20 cellular contexts compared by ENCODE assay signal in the genomic region with DNA sequence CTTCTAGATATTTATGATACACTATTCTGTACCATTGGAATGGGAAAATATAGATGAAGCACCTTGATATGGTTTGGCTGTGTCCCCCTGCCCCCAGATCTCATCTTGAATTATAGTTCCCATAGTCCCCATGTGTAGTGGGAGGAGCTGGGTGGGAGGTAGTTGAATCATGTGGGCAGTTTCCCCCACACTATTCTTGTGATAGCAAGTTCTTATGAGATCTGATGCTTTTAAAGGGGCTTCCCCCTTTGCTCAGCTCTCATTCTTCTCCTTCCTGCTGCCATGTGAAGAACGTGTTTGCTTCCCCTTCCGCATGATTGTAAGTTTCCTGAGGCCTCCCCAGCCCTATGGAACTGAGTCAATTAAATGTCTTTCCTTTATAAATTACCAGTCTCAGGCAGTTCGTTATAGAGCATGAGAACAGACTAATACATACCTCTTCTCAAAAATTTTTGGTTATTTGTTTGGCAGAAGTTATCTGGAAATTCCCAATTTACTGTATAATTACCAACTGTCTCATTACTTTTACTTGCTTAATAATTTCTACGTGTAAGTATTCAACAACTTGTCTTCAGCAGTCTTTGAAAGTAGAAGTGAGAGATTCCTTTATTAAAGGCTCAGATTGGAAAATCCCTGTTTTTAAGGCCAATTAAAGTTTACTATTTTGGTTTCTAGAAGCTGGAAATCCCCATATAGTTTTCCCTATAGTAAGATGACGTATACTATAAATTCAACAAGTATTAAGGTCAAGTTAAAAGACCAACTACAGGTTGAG.
A peak's percentile ranks its signal among the peaks of the same experiment; 100 is the strongest.
DNase-seq lines count a peak whose midpoint lies in the region; ATAC-seq and TF ChIP-seq lines count a peak whose summit lies in the region.
"Had no signal": no experiment of that assay in that cellular context is flagged by ENCODE, and none has a peak within 500 bp of the region (broad histone marks: within the 10 kb centered on the region; RNA-seq: fewer than 3 reads in every experiment).

No MANE protein-coding gene starts in this region.

- no peak for TF ChIP-seq EP300 in stomach (IDR thresholded peaks at IDR 0.05)

- WGBS in stomach, 5 donors, result 58 to 75% (median 73%) methylated on average over 5 of the region's 5 CpGs

- no peak overlapping the region for H3K4me3 ChIP-seq in GM12865 (ENCODE audit: low read depth, low read length)
- H3K4me3 ChIP-seq in HEK293 (ENCODE audit: low read depth, low read length), result no peak overlapping the region
- no peak overlapping the region for H3K4me3 ChIP-seq in stomach
- H3K4me3 ChIP-seq: BLaER1 had no signal

- H3K4me1 ChIP-seq in HEK293 (ENCODE audit: control insufficient read depth, insufficient read depth, low read length) (no peaks in the 10 kb centered on the region), stomach (no peaks in the 10 kb centered on the region)
- H3K4me1 ChIP-seq: BLaER1 had no signal

- no peaks in the 10 kb centered on the region for H3K9me3 ChIP-seq in HEK293 (ENCODE audit: control insufficient read depth, insufficient read depth, low read depth, low read length)
- H3K9me3 ChIP-seq in stomach, result no peaks in the 10 kb centered on the region
- H3K9me3 ChIP-seq: BE2C, BLaER1 had no signal

- H3K27ac ChIP-seq in HEK293 (ENCODE audit: extremely low read depth, low read depth, low read length) (no peak overlapping the region), stomach (no peak overlapping the region)
- H3K27ac ChIP-seq: BLaER1 had no signal

- no peak for ATAC-seq in esophagus mucosa

- POLR2A ChIA-PET in HEK293 (lab: Yijun Ruan, JAX), result no interaction called here

- TF ChIP-seq POLR2A in stomach (IDR thresholded peaks at IDR 0.05), result no peak

- TF ChIP-seq CTCF in GM12865 (IDR thresholded peaks at IDR 0.05; ENCODE audit: insufficient read depth, low read depth, low read length, missing control alignments) (no peak), HEK293 (tag by site-specific recombination; IDR thresholded peaks at IDR 0.05) (no peak), stomach (IDR thresholded peaks at IDR 0.05) (no peak)

- H3K27me3 ChIP-seq in stomach, result no peaks in the 10 kb centered on the region
- H3K27me3 ChIP-seq: BE2C, BLaER1 had no signal

- no peaks in the 10 kb centered on the region for H3K36me3 ChIP-seq in HEK293 (ENCODE audit: control insufficient read depth in 2 of 2, insufficient read depth in 1 of 2, low read length in 2 of 2)
- no peaks in the 10 kb centered on the region for H3K36me3 ChIP-seq in stomach
- H3K36me3 ChIP-seq: BE2C, BLaER1 had no signal

- DNase-seq in GM12865 (ENCODE audit: low read depth) (peak; percentile 5), stomach (no peak), inferior parietal cortex (ENCODE audit: extremely low spot score) (no peak)
- DNase-seq: 8988T; ACHN; BE2C; C1 segment of cervical spinal cord; CD4-positive, alpha-beta memory T cell; CD4-positive, CD25-positive, alpha-beta regulatory T cell; CD8-positive, alpha-beta memory T cell; COR-L47; DMS 273 treated with DMSO at 0.1 percent for 48 hours; DMS153; DMS79; DND-41; EL; GDM1 had no signal

- intact Hi-C loops in stomach (cut with DNase I; ENCODE audit: low total_unique reads), result no loop called here

- CTCF ChIA-PET in HEK293 (lab: Yijun Ruan, JAX), result no interaction called here

TF ChIP-seq in HEK293, 187 proteins besides CTCF, POLR2A, EP300 and RAD21:
- TF ChIP-seq ZNF549 (tag by site-specific recombination; IDR thresholded peaks at IDR 0.05) (no peak), ZFHX2 (tag by site-specific recombination; conservative IDR thresholded peaks at IDR 0.05) (0 out of 2 replicates have a peak, but pooled peaks have one; percentile 13)
